In genomic region chr3:195784031-195784430, GRCh38 we compare ENCODE assay signal across 8 cellular contexts. TPM values are rescaled to one million over a fixed set of nuclear protein-coding genes. Genes with fewer than 3 reads are reported as not detected.
DNase-seq lines count a peak whose midpoint lies in the region; ATAC-seq and TF ChIP-seq lines count a peak whose summit lies in the region.
"Not testable (repeated sequence)": the region's sequence is repeated elsewhere in the genome, so short reads cannot be mapped to it uniquely, and the experiment has no call there.
"Had no signal": no experiment of that assay in that cellular context is flagged by ENCODE, and none has a peak within 500 bp of the region (broad histone marks: within the 10 kb centered on the region; RNA-seq: fewer than 3 reads in every experiment).

No MANE protein-coding gene starts in this region.

- H2BK120ac ChIP-seq in trophoblast cell (ENCODE audit: insufficient read depth, low read length, poor library complexity), result not testable (repeated sequence)

- H3K9ac ChIP-seq in trophoblast cell (ENCODE audit: low read length), result not testable (repeated sequence)

- CTCF ChIA-PET in CD8-positive, alpha-beta T cell (lab: Charles Lee); activated CD8-positive, alpha-beta memory T cell treated with anti-CD3 and anti-CD28 coated beads, Interleukin-2, amount 10 ng/mL, durations not matched to agents 7 days and 5 days (lab: Charles Lee): not testable (repeated sequence)

- H3K27me3 ChIP-seq in CD8-positive, alpha-beta T cell (ENCODE audit: insufficient read depth, low read length); trophoblast cell (ENCODE audit: insufficient read depth, low read length): not testable (repeated sequence)

- not testable (repeated sequence) for TF ChIP-seq CTCF in CD8-positive, alpha-beta T cell (IDR thresholded peaks at IDR 0.05)

- peak overlapping the region; percentile 66 for H3K27ac Mint-ChIP-seq in CD8-positive, alpha-beta T cell
- H3K27ac Mint-ChIP-seq in T-helper 2 cell treated with Interferon-gamma antibody and Interleukin-4, amounts not matched to agents 5 μg/mL and 100 μg/mL, for 36 hours, result peak overlapping the region; percentile 92
- peak overlapping the region; percentile 68 for H3K27ac Mint-ChIP-seq in activated CD8-positive, alpha-beta memory T cell treated with anti-CD3 and anti-CD28 coated beads, Interleukin-2, amount 10 ng/mL, durations not matched to agents 7 days and 5 days
- H3K27ac Mint-ChIP-seq in activated naive CD4-positive, alpha-beta T cell treated with anti-CD3 and anti-CD28 coated beads, Interleukin-2, amount 50 U/mL, for 72 hours, result peak overlapping the region; percentile 83 to 91
- peak overlapping the region in 5 of 6 donors; percentile 2 to 98 (median 94) for H3K27ac Mint-ChIP-seq in naive B cell

- H2BK5ac ChIP-seq in trophoblast cell (ENCODE audit: low read depth, low read length, poor library complexity), result not testable (repeated sequence)

- H3K27ac ChIP-seq in CD8-positive, alpha-beta T cell (ENCODE audit: low read depth, low read length); trophoblast cell (ENCODE audit: low read depth, low read length): not testable (repeated sequence)

- no CpG with 5 or more reads among the region's 14 CpGs for WGBS in trophoblast cell (ENCODE audit: extremely low coverage, insufficient coverage, insufficient read length)

- not testable (repeated sequence) for DNase-seq in CD8-positive, alpha-beta T cell; T-helper 2 cell treated with Interferon-gamma antibody and Interleukin-4, amounts not matched to agents 5 μg/mL and 100 μg/mL, for 36 hours (ENCODE audit: low spot score); activated CD8-positive, alpha-beta memory T cell treated with anti-CD3 and anti-CD28 coated beads, Interleukin-2, amount 10 ng/mL, durations not matched to agents 7 days and 5 days; activated naive CD4-positive, alpha-beta T cell treated with anti-CD3 and anti-CD28 coated beads, Interleukin-2, amount 50 U/mL, for 72 hours (ENCODE audit: low spot score in 2 of 2); naive B cell; trophoblast cell
- DNase-seq in cardiac septum (ENCODE audit: low spot score), result peak; percentile 35

- POLR2A ChIA-PET in CD8-positive, alpha-beta T cell (lab: Charles Lee), result not testable (repeated sequence)

- H3K27me3 Mint-ChIP-seq in CD8-positive, alpha-beta T cell (ENCODE audit: low read depth); T-helper 2 cell treated with Interferon-gamma antibody and Interleukin-4, amounts not matched to agents 5 μg/mL and 100 μg/mL, for 36 hours (ENCODE audit: low read depth); activated CD8-positive, alpha-beta memory T cell treated with anti-CD3 and anti-CD28 coated beads, Interleukin-2, amount 10 ng/mL, durations not matched to agents 7 days and 5 days: not testable (repeated sequence)
- H3K27me3 Mint-ChIP-seq in naive B cell, result peaks cover 0 to 52% (median 0%) of the 10 kb centered on the region in 3 donors

- H3K79me2 ChIP-seq in trophoblast cell (ENCODE audit: control insufficient read depth, insufficient read depth, low read length, poor library complexity), result not testable (repeated sequence)

- H3K4me1 ChIP-seq in CD8-positive, alpha-beta T cell (ENCODE audit: insufficient read depth, low read length), result peaks cover 29% of the 10 kb centered on the region
- not testable (repeated sequence) for H3K4me1 ChIP-seq in trophoblast cell (ENCODE audit: control insufficient read depth in 1 of 2, insufficient read depth in 2 of 2, low read length in 2 of 2)

- not testable (repeated sequence) for ATAC-seq in CD8-positive, alpha-beta T cell; activated CD8-positive, alpha-beta memory T cell treated with anti-CD3 and anti-CD28 coated beads, Interleukin-2, amount 10 ng/mL, durations not matched to agents 7 days and 5 days; activated naive CD4-positive, alpha-beta T cell treated with anti-CD3 and anti-CD28 coated beads, Interleukin-2, amount 50 U/mL, for 72 hours; naive B cell (ENCODE audit: low read depth in 2 of 2)

- H3K4ac ChIP-seq in trophoblast cell (ENCODE audit: low read depth, low read length), result not testable (repeated sequence)

- intact Hi-C loops in CD8-positive, alpha-beta T cell (cut with DNase I, micrococcal nuclease); cardiac septum (cut with DNase I): not testable (repeated sequence)

- H4K8ac ChIP-seq in trophoblast cell (ENCODE audit: low read depth, low read length), result not testable (repeated sequence)

- not testable (repeated sequence) for H2BK12ac ChIP-seq in trophoblast cell (ENCODE audit: low read length)

- H3K14ac ChIP-seq in trophoblast cell (ENCODE audit: low read length), result not testable (repeated sequence)

- not testable (repeated sequence) for H3K36me3 ChIP-seq in CD8-positive, alpha-beta T cell (ENCODE audit: insufficient read depth, low read length); trophoblast cell (ENCODE audit: control insufficient read depth in 1 of 2, insufficient read depth in 2 of 2, low read length in 2 of 2)

- peaks cover 16% of the 10 kb centered on the region for H3K9me3 ChIP-seq in CD8-positive, alpha-beta T cell (ENCODE audit: low read length)
- peaks cover 21% of the 10 kb centered on the region for H3K9me3 ChIP-seq in trophoblast cell (ENCODE audit: insufficient read depth, low read depth, low read length)

- peaks cover 67% of the 10 kb centered on the region for H3K4me1 Mint-ChIP-seq in CD8-positive, alpha-beta T cell (ENCODE audit: low read depth)
- peaks cover 70% of the 10 kb centered on the region for H3K4me1 Mint-ChIP-seq in T-helper 2 cell treated with Interferon-gamma antibody and Interleukin-4, amounts not matched to agents 5 μg/mL and 100 μg/mL, for 36 hours (ENCODE audit: low read depth)
- peaks cover 78% of the 10 kb centered on the region for H3K4me1 Mint-ChIP-seq in activated CD8-positive, alpha-beta memory T cell treated with anti-CD3 and anti-CD28 coated beads, Interleukin-2, amount 10 ng/mL, durations not matched to agents 7 days and 5 days
- peaks cover 38 to 62% (median 56%) of the 10 kb centered on the region in 3 donors for H3K4me1 Mint-ChIP-seq in naive B cell

- not testable (repeated sequence) for H2AFZ ChIP-seq in trophoblast cell (ENCODE audit: insufficient read depth, low read length, poor library complexity)

- H4K12ac ChIP-seq in trophoblast cell (ENCODE audit: low read depth, low read length), result not testable (repeated sequence)

- not testable (repeated sequence) for H3K23ac ChIP-seq in trophoblast cell (ENCODE audit: low read length)

- H2AK5ac ChIP-seq in trophoblast cell (ENCODE audit: low read length), result not testable (repeated sequence)

- not testable (repeated sequence) for H3K79me1 ChIP-seq in trophoblast cell (ENCODE audit: low read length)

- H3K4me3 Mint-ChIP-seq in CD8-positive, alpha-beta T cell, result peak overlapping the region; percentile 29
- H3K4me3 Mint-ChIP-seq in T-helper 2 cell treated with Interferon-gamma antibody and Interleukin-4, amounts not matched to agents 5 μg/mL and 100 μg/mL, for 36 hours, result peak overlapping the region; percentile 22
- not testable (repeated sequence) for H3K4me3 Mint-ChIP-seq in activated CD8-positive, alpha-beta memory T cell treated with anti-CD3 and anti-CD28 coated beads, Interleukin-2, amount 10 ng/mL, durations not matched to agents 7 days and 5 days; naive B cell

- not testable (repeated sequence) for H3K4me3 ChIP-seq in CD8-positive, alpha-beta T cell (ENCODE audit: low read depth, low read length)
- H3K4me3 ChIP-seq in trophoblast cell (ENCODE audit: low read depth, low read length), result peak overlapping the region; percentile 23

- not testable (repeated sequence) for H3K4me2 ChIP-seq in trophoblast cell (ENCODE audit: low read length)

- not testable (repeated sequence) for H4K91ac ChIP-seq in trophoblast cell (ENCODE audit: low read depth, low read length)

- not testable (repeated sequence) for H3K18ac ChIP-seq in trophoblast cell (ENCODE audit: low read length)

- peaks cover 47% of the 10 kb centered on the region for H3K9me3 Mint-ChIP-seq in CD8-positive, alpha-beta T cell
- H3K9me3 Mint-ChIP-seq in T-helper 2 cell treated with Interferon-gamma antibody and Interleukin-4, amounts not matched to agents 5 μg/mL and 100 μg/mL, for 36 hours, result peaks cover 81% of the 10 kb centered on the region
- H3K9me3 Mint-ChIP-seq in activated CD8-positive, alpha-beta memory T cell treated with anti-CD3 and anti-CD28 coated beads, Interleukin-2, amount 10 ng/mL, durations not matched to agents 7 days and 5 days (ENCODE audit: low read depth), result peaks cover 75% of the 10 kb centered on the region
- H3K9me3 Mint-ChIP-seq in activated naive CD4-positive, alpha-beta T cell treated with anti-CD3 and anti-CD28 coated beads, Interleukin-2, amount 50 U/mL, for 72 hours, result peaks cover 69 to 78% of the 10 kb centered on the region in 2 donors
- peaks cover 4 to 49% (median 33%) of the 10 kb centered on the region in 7 donors for H3K9me3 Mint-ChIP-seq in naive B cell

- H3K36me3 Mint-ChIP-seq in CD8-positive, alpha-beta T cell, result peaks cover 23% of the 10 kb centered on the region
- peaks cover 74% of the 10 kb centered on the region for H3K36me3 Mint-ChIP-seq in T-helper 2 cell treated with Interferon-gamma antibody and Interleukin-4, amounts not matched to agents 5 μg/mL and 100 μg/mL, for 36 hours (ENCODE audit: low read depth)
- peaks cover 64% of the 10 kb centered on the region for H3K36me3 Mint-ChIP-seq in activated CD8-positive, alpha-beta memory T cell treated with anti-CD3 and anti-CD28 coated beads, Interleukin-2, amount 10 ng/mL, durations not matched to agents 7 days and 5 days
- peaks cover 75 to 79% of the 10 kb centered on the region in 2 donors for H3K36me3 Mint-ChIP-seq in activated naive CD4-positive, alpha-beta T cell treated with anti-CD3 and anti-CD28 coated beads, Interleukin-2, amount 50 U/mL, for 72 hours
- H3K36me3 Mint-ChIP-seq in naive B cell, result peaks cover 0 to 55% of the 10 kb centered on the region in 2 donors

RNA-seq across cellular contexts. Expression of gene MUC4, which starts 27.7 kb away (rescaled TPM):
- total RNA-seq in CD8-positive, alpha-beta T cell, result not detected
- under 1 TPM; 0.03 to 0.26 TPM for total RNA-seq in activated CD8-positive, alpha-beta memory T cell treated with anti-CD3 and anti-CD28 coated beads, Interleukin-2, amount 10 ng/mL, durations not matched to agents 7 days and 5 days
- total RNA-seq in activated naive CD4-positive, alpha-beta T cell treated with anti-CD3 and anti-CD28 coated beads, Interleukin-2, amount 50 U/mL, for 72 hours, result under 1 TPM; 0.32 to 0.41 TPM
- total RNA-seq in cardiac septum, result 0.03 TPM
- under 1 TPM in 5 of 6 donors, not detected in 1; 0.03 to 0.19 (median 0.07) TPM for polyA plus RNA-seq in naive B cell (ENCODE audit: low read depth in 6 of 6)
- 0.05 and 0.08 TPM in 2 replicates for polyA plus RNA-seq in trophoblast cell (2013)
- total RNA-seq: MCF 10A had no signal
